ENCODE assay signal across 8 cellular contexts in genomic region chr1:153678519-153679336, GRCh38. TPM values are rescaled to one million over a fixed set of nuclear protein-coding genes. Genes with fewer than 3 reads are reported as not detected.
DNase-seq lines count a peak whose midpoint lies in the region; ATAC-seq lines count a peak whose summit lies in the region.

NPR1 (plus strand) TSS chr1:153678688; CDS start chr1:153679109, 421 bp downstream.

- H3K9me3 Mint-ChIP-seq in activated CD4-positive, alpha-beta T cell treated with anti-CD3 and anti-CD28 coated beads for 36 hours (ENCODE audit: low read depth): no peaks in the 10 kb centered on the region

- CTCF ChIA-PET in activated CD4-positive, alpha-beta T cell treated with anti-CD3 and anti-CD28 coated beads for 36 hours (lab: Charles Lee): interaction anchor here (0.6 to 3.3 kb wide), 13 partner anchors 15 to 153 kb away, joined by 3 to 21 read pairs (median 4); partner anchors contain the start of genes INTS3 and SLC27A3

- peaks cover 31% of the 10 kb centered on the region for H3K27me3 ChIP-seq in SJCRH30

- peaks cover 45% of the 10 kb centered on the region for H3K27me3 Mint-ChIP-seq in activated CD4-positive, alpha-beta T cell treated with anti-CD3 and anti-CD28 coated beads for 36 hours

- peak within 1 kb of the TSS; percentile 39 for H3K4me3 ChIP-seq in SJCRH30

- H3K9me3 ChIP-seq in SJCRH30 (replicated peaks): no peaks in the 10 kb centered on the region

- H3K36me3 Mint-ChIP-seq in activated CD4-positive, alpha-beta T cell treated with anti-CD3 and anti-CD28 coated beads for 36 hours (ENCODE audit: low read depth): no peaks in the 10 kb centered on the region

- ATAC-seq in activated CD4-positive, alpha-beta T cell treated with anti-CD3 and anti-CD28 coated beads for 36 hours: peak; percentile 45
- ATAC-seq in left lobe of liver: peak; percentile 74
- peak; percentile 42 for ATAC-seq in stimulated activated naive CD8-positive, alpha-beta T cell treated with anti-CD3 and anti-CD28 coated beads, Interleukin-15, Interleukin-2, amounts not matched to agents 100 U/mL and 50 U/mL, for 24 hours

- peak within 1 kb of the TSS; percentile 64 for H3K4me3 Mint-ChIP-seq in activated CD4-positive, alpha-beta T cell treated with anti-CD3 and anti-CD28 coated beads for 36 hours

- intact Hi-C loops in activated CD4-positive, alpha-beta T cell treated with anti-CD3 and anti-CD28 coated beads for 36 hours (cut with DNase I, micrococcal nuclease): loop anchor here (1.0 to 10.0 kb wide), 3 partner anchors 96 to 308 kb away; partner anchors contain the start of genes RAB13 (in 1 of the 2) and SLC27A3 (in 1 of the 2)

- H3K4me1 ChIP-seq in SJCRH30: no peaks in the 10 kb centered on the region

- H3K36me3 ChIP-seq in SJCRH30: no peaks in the 10 kb centered on the region

- peak; percentile 54 for DNase-seq in activated CD4-positive, alpha-beta T cell treated with anti-CD3 and anti-CD28 coated beads for 36 hours
- DNase-seq in activated CD4-positive, alpha-beta T cell treated with anti-CD3 and anti-CD28 coated beads for 1 hour: no peak
- peak in 1 of 2 experiments; percentile 19 for DNase-seq in SJCRH30
- DNase-seq in cerebellum (ENCODE audit: low spot score): peak; percentile 42
- DNase-seq in left lobe of liver (ENCODE audit: low spot score): peak; percentile 55
- peak; percentile 21 for DNase-seq in stimulated activated naive CD8-positive, alpha-beta T cell treated with anti-CD3 and anti-CD28 coated beads, Interleukin-15, Interleukin-2, amounts not matched to agents 100 U/mL and 50 U/mL, for 24 hours
- no peak for DNase-seq in islet precursor cell
- DNase-seq in putamen (ENCODE audit: low spot score): no peak

- POLR2A ChIA-PET in activated CD4-positive, alpha-beta T cell treated with anti-CD3 and anti-CD28 coated beads for 36 hours (lab: Charles Lee): interaction anchor here (0.8 kb wide), 1 partner anchor 26 kb away, joined by 4 read pairs; no protein-coding TSS in a partner anchor

- no peak within 1 kb of the TSS for H3K27ac Mint-ChIP-seq in activated CD4-positive, alpha-beta T cell treated with anti-CD3 and anti-CD28 coated beads for 36 hours

- H3K27ac ChIP-seq in SJCRH30: no peak within 1 kb of the TSS

- H3K4me1 Mint-ChIP-seq in activated CD4-positive, alpha-beta T cell treated with anti-CD3 and anti-CD28 coated beads for 36 hours: peaks cover 19% of the 10 kb centered on the region

RNA-seq across cellular contexts. Expression of gene NPR1, which starts in this region (rescaled TPM):
- total RNA-seq in activated CD4-positive, alpha-beta T cell treated with anti-CD3 and anti-CD28 coated beads for 36 hours: under 1 TPM; 0.04 to 0.11 TPM
- total RNA-seq in SJCRH30 (2014; rRNA removed; shearing (Covaris generic)): 0.06 TPM in 1 of 2 replicates, not detected in the other
- total RNA-seq in cerebellum (0.91 TPM), left lobe of liver (7.1 TPM)

Comparison
In these comparisons a context has a peak if more than half of its experiments do, and no peak if none do; other contexts are left out.
1. Peak in DNase-seq and ATAC-seq in activated CD4-positive, alpha-beta T cell treated with anti-CD3 and anti-CD28 coated beads for 36 hours; RNA of the gene not detected or under 1 TPM.
2. Peak in DNase-seq in cerebellum; RNA of the gene not detected or under 1 TPM.
3. DNase-seq: peak in left lobe of liver (single experiment) and stimulated activated naive CD8-positive, alpha-beta T cell treated with anti-CD3 and anti-CD28 coated beads, Interleukin-15, Interleukin-2, amounts not matched to agents 100 U/mL and 50 U/mL, for 24 hours (single experiment); none in activated CD4-positive, alpha-beta T cell treated with anti-CD3 and anti-CD28 coated beads for 1 hour (single experiment), islet precursor cell (single experiment) and putamen (single experiment).
4. Peak in every context shown above with its lines, with median percentiles within 50 percentile points of each other: ATAC-seq.